Comparison of ENCODE assay signal across 20 cellular contexts in the genomic region with DNA sequence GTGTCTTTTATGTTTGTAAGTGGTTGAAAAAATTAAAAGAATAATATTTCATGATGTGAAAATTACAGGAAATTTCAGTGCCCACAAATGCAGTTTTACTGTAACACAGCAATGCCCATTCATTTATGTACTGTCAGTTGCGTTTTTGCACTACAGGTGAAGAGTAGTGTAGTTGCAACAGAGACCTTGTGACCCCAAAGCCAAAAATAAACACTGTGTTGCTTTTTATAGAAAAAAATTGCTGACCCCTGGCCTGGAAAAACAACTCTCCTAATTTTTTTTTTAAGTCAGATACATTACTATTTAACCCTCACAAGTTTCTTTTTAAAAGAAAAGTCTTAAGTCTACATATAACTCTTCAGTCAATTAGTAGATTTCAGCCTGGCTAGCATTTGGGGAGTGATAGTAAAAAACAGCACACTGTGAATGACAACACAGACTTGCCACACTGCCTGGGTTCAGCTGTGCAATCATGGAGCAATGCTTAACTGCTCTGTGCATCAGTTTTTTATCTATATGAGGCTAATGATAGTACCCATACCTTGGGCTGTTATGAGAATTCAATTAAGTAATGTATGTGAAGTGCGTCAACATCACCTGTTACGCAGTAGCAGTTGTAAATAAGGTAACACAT. TPM values are rescaled to one million over a fixed set of nuclear protein-coding genes. Genes with fewer than 3 reads are reported as not detected.
DNase-seq lines count a peak whose midpoint lies in the region; ATAC-seq, FAIRE-seq and TF ChIP-seq lines count a peak whose summit lies in the region.
"Had no signal": no experiment of that assay in that cellular context is flagged by ENCODE, and none has a peak within 500 bp of the region (broad histone marks: within the 10 kb centered on the region; RNA-seq: fewer than 3 reads in every experiment).

No MANE protein-coding gene starts in this region.

- H2AFZ ChIP-seq in HepG2 (ENCODE audit: low read length) (no peak overlapping the region), OCI-LY3 (ENCODE audit: low read depth, low read length) (no peak overlapping the region)

- in situ Hi-C loops in HepG2 (cut with HindIII; ENCODE audit: extremely low pct_ligation_motif_present, low pct_unique_long_range_greater_than_20kb) = no loop called here

- no TSS peak for BruUV-seq in HepG2 (replicated peaks; lab: Mats Ljungman, UMichigan)

- ATAC-seq in HepG2 (no peak), right lobe of liver (no peak)
- ATAC-seq in CD4-positive, alpha-beta T cell (ENCODE audit: poor library complexity) = no peak
- ATAC-seq: HCT116, K562 had no signal

- TF ChIP-seq EP300 in HepG2 (IDR thresholded peaks at IDR 0.05; ENCODE audit: low read depth in 2 of 2, low read length in 2 of 2) = peak in 1 of 2 experiments; percentile 11; a peak in 1 of 4 replicates
- TF ChIP-seq EP300 in HepG2 (CRISPR knock-in tag; IDR thresholded peaks at IDR 0.05; ENCODE audit: borderline replicate concordance) = no peak

- H3K27ac Mint-ChIP-seq in CD4-positive, alpha-beta T cell = no peak overlapping the region
- H3K27ac Mint-ChIP-seq: CD4-positive, CD25-positive, alpha-beta regulatory T cell; HFFc6 had no signal

- H3K9ac ChIP-seq in HepG2 (ENCODE audit: insufficient read depth, low read depth, low read length) (no peak overlapping the region), OCI-LY3 (ENCODE audit: low read length) (peak overlapping the region; percentile 98)

- TF ChIP-seq POLR2A in HepG2 (IDR thresholded peaks at IDR 0.05; ENCODE audit: insufficient read depth in 1 of 2, low read depth in 2 of 2, low read length in 2 of 2) (no peak), right lobe of liver (IDR thresholded peaks at IDR 0.05) (no peak)

- H4K20me1 ChIP-seq in HepG2 (ENCODE audit: insufficient read depth, low read length) (no peaks in the 10 kb centered on the region), OCI-LY3 (ENCODE audit: insufficient read depth, low read length) (no peaks in the 10 kb centered on the region)

- H3K4me1 ChIP-seq in HepG2 (ENCODE audit: insufficient read depth, low read length) = peaks cover 62% of the 10 kb centered on the region
- H3K4me1 ChIP-seq in right lobe of liver = no peaks in the 10 kb centered on the region
- peaks cover 65% of the 10 kb centered on the region for H3K4me1 ChIP-seq in OCI-LY3 (ENCODE audit: low read length)
- H3K4me1 ChIP-seq: BE2C, Caco-2 had no signal

- DNase-seq in HepG2 (ENCODE audit: low spot score) (no peak), right lobe of liver (no peak), NAMALWA (ENCODE audit: low spot score) (peak; percentile 9), kidney tubule cell (ENCODE audit: low spot score) (no peak)
- no peak for DNase-seq in CD4-positive, alpha-beta T cell
- DNase-seq: BE2C; C1 segment of cervical spinal cord; Caco-2; CD4-positive, CD25-positive, alpha-beta regulatory T cell; GDM1; GOT3; H7; HFFc6 had no signal

- no peak for TF ChIP-seq RAD21 in HepG2 (CRISPR knock-in tag; IDR thresholded peaks at IDR 0.05)

- H3K4me2 ChIP-seq in HepG2 (ENCODE audit: low read depth, low read length) (peak overlapping the region; percentile 87), OCI-LY3 (ENCODE audit: low read length) (peak overlapping the region; percentile 100)

- H3K27me3 ChIP-seq in HepG2 (ENCODE audit: control insufficient read depth in 1 of 2, insufficient read depth in 2 of 2, low read length in 2 of 2) (no peaks in the 10 kb centered on the region; a peak in 1 of 5 replicates), right lobe of liver (peaks cover under 1 to 2% of the 10 kb centered on the region in 2 donors), OCI-LY3 (ENCODE audit: low read depth, low read length) (no peaks in the 10 kb centered on the region)
- H3K27me3 ChIP-seq in CD4-positive, alpha-beta T cell (ENCODE audit: control insufficient read depth, insufficient read depth, low read length) = peaks cover 17% of the 10 kb centered on the region

- H3K9me3 ChIP-seq in HepG2 (ENCODE audit: low read length) = no peaks in the 10 kb centered on the region
- H3K9me3 ChIP-seq in right lobe of liver = no peaks in the 10 kb centered on the region
- H3K9me3 ChIP-seq in OCI-LY3 (ENCODE audit: insufficient read depth, low read length) = no peaks in the 10 kb centered on the region
- no peaks in the 10 kb centered on the region for H3K9me3 ChIP-seq in CD4-positive, alpha-beta T cell (ENCODE audit: control insufficient read depth, low read length)
- H3K9me3 ChIP-seq: BE2C, Caco-2 had no signal

- H3K79me2 ChIP-seq in HepG2 (ENCODE audit: insufficient read depth, low read length) (peaks cover 99% of the 10 kb centered on the region), OCI-LY3 (ENCODE audit: low read length) (peaks cover 90% of the 10 kb centered on the region)

- H3K4me1 Mint-ChIP-seq in CD4-positive, alpha-beta T cell (ENCODE audit: low read depth) = no peaks in the 10 kb centered on the region

- H3K36me3 ChIP-seq in HepG2 (replicated peaks in 1 of 2; ENCODE audit: control insufficient read depth in 1 of 2, insufficient read depth in 2 of 2, low read length in 2 of 2) (peaks cover 5 to 13% of the 10 kb centered on the region in 2 experiments; a peak in 4 of 5 replicates), right lobe of liver (no peaks in the 10 kb centered on the region), OCI-LY3 (replicated peaks; ENCODE audit: low read depth, low read length) (peaks cover 9% of the 10 kb centered on the region)
- H3K36me3 ChIP-seq: BE2C had no signal

- 74% methylated on average over 3 of the region's 3 CpGs for WGBS in HepG2 (ENCODE audit: low lambda C conversion rate)
- 56% methylated on average over 3 of the region's 3 CpGs for WGBS in right lobe of liver (ENCODE audit: insufficient coverage, low coverage, low lambda C conversion rate, missing lambda C conversion rate)

- no peaks in the 10 kb centered on the region for H3K36me3 Mint-ChIP-seq in CD4-positive, alpha-beta T cell (ENCODE audit: low read depth)
- H3K36me3 Mint-ChIP-seq: CD4-positive, CD25-positive, alpha-beta regulatory T cell had no signal

- intact Hi-C loops in HepG2 (cut with micrococcal nuclease; ENCODE audit: unreplicated experiment) (loop anchor here (5.0 kb wide), 2 partner anchors 83 to 128 kb away; no protein-coding TSS in a partner anchor), right lobe of liver (cut with DNase I) (no loop called here)
- intact Hi-C loops in CD4-positive, alpha-beta T cell (cut with DNase I, micrococcal nuclease) = no loop called here

- H3K4me3 ChIP-seq in HepG2 (replicated peaks in 1 of 3; ENCODE audit: insufficient read depth in 1 of 3, low read depth in 2 of 3, low read length in 3 of 3) = 0 out of 6 replicates have a peak overlapping the region, but pooled peaks of 1 of the 3 experiments have one; percentile 15
- H3K4me3 ChIP-seq in right lobe of liver = no peak overlapping the region
- H3K4me3 ChIP-seq in OCI-LY3 (ENCODE audit: low read length) = peak overlapping the region; percentile 95
- H3K4me3 ChIP-seq: K562 had no signal

- H3K27ac ChIP-seq in HepG2 (ENCODE audit: extremely low read length, insufficient read depth, low read length) = no peak overlapping the region
- H3K27ac ChIP-seq in right lobe of liver = no peak overlapping the region
- peak overlapping the region; percentile 94 for H3K27ac ChIP-seq in OCI-LY3 (ENCODE audit: low read length)
- no peak overlapping the region for H3K27ac ChIP-seq in CD4-positive, alpha-beta T cell (ENCODE audit: low read depth, low read length)

- POLR2A ChIA-PET in HepG2 (lab: Yijun Ruan, JAX) = no interaction called here
- POLR2A ChIA-PET in CD4-positive, alpha-beta T cell (lab: Charles Lee) = no interaction called here

- CTCF ChIA-PET in HepG2 (lab: Yijun Ruan, JAX; ENCODE audit: low intra/inter-chr PET ratio, low total read pairs) = no interaction called here
- CTCF ChIA-PET in CD4-positive, alpha-beta T cell (lab: Charles Lee) = no interaction called here

- TF ChIP-seq CTCF in HepG2 (CRISPR knock-in tag; IDR thresholded peaks at IDR 0.05) (no peak), right lobe of liver (IDR thresholded peaks at IDR 0.05) (no peak), OCI-LY3 (IDR thresholded peaks at IDR 0.05; ENCODE audit: low read depth, low read length) (no peak)
- TF ChIP-seq CTCF in CD4-positive, alpha-beta T cell (IDR thresholded peaks at IDR 0.05) = no peak

- H3K4me3 Mint-ChIP-seq in CD4-positive, alpha-beta T cell = no peak overlapping the region
- H3K4me3 Mint-ChIP-seq: CD4-positive, CD25-positive, alpha-beta regulatory T cell; HFFc6 had no signal

- H3K9me3 Mint-ChIP-seq in CD4-positive, alpha-beta T cell = no peaks in the 10 kb centered on the region

- peaks cover 42% of the 10 kb centered on the region for H3K27me3 Mint-ChIP-seq in CD4-positive, alpha-beta T cell

- FAIRE-seq in HepG2 (lab: Jason Lieb, UNC) = peak; percentile 26
- FAIRE-seq: GM12892, GM18507, K562 had no signal

TF ChIP-seq in HepG2, 621 proteins besides CTCF, POLR2A, EP300 and RAD21 (continues in another document):
- TF ChIP-seq SOX13 (IDR thresholded peaks at IDR 0.05) (no peak), SOX13 (CRISPR knock-in tag; conservative IDR thresholded peaks at IDR 0.05 in 1 of 2, IDR thresholded peaks at IDR 0.05 in 1 of 2) (peak in 1 of 2 experiments; percentile 23; a peak in 1 of 4 replicates), ZFY (CRISPR knock-in tag; IDR thresholded peaks at IDR 0.05) (no peak)

RNA-seq across cellular contexts. Expression of gene KLHL14, which starts 8.1 kb away (rescaled TPM):
- total RNA-seq in HepG2 (2016; rRNA removed; fragmentation: Illumina TruSeq; extraction: Trizol) (41.8 and 55.3 TPM in 2 replicates), right lobe of liver (under 1 TPM in 2 of 6 experiments, not detected in 4; 0.09 to 0.24 TPM)
- 4.2 and 4.5 TPM in 2 replicates for total RNA-seq in HepG2 (2016; cell fraction: cytosol; rRNA removed; fragmentation: Illumina TruSeq; extraction: Trizol; ENCODE audit: low read depth)
- total RNA-seq in HepG2 (2016; cell fraction: insoluble cytoplasmic fraction; rRNA removed; fragmentation: Illumina TruSeq; extraction: Trizol) = 41.6 and 49.3 TPM in 2 replicates
- 16.6 and 19.2 TPM in 2 replicates for total RNA-seq in HepG2 (2016; cell fraction: membrane; rRNA removed; fragmentation: Illumina TruSeq; extraction: Trizol)
- 59.9 and 65.4 TPM in 2 replicates for total RNA-seq in HepG2 (2016; cell fraction: nucleus; rRNA removed; fragmentation: Illumina TruSeq; extraction: Trizol)
- 14.5 and 16.0 TPM in 2 replicates for polyA plus RNA-seq in HepG2 (2011; rRNA removed)
- polyA plus RNA-seq in HepG2 (2011; cell fraction: cytosol; rRNA removed) = 8.1 and 12.2 TPM in 2 replicates
- polyA plus RNA-seq in HepG2 (2011; cell fraction: nucleus; rRNA removed) = 25.8 and 30.8 TPM in 2 replicates
- polyA plus RNA-seq in HepG2 (2012) = 19.2 and 24.1 TPM in 2 replicates
- 1.3 and 1.6 TPM in 2 replicates for polyA plus RNA-seq in HepG2 (2016; cell fraction: cytosol; fragmentation: Illumina TruSeq; extraction: Trizol; ENCODE audit: low read depth)
- 42.4 and 43.4 TPM in 2 replicates for polyA plus RNA-seq in HepG2 (2016; cell fraction: insoluble cytoplasmic fraction; fragmentation: Illumina TruSeq; extraction: Trizol; ENCODE audit: low read depth)
- polyA plus RNA-seq in HepG2 (2016; cell fraction: membrane; fragmentation: Illumina TruSeq; extraction: Trizol; ENCODE audit: low read depth) = 5.6 and 6.2 TPM in 2 replicates
- polyA plus RNA-seq in HepG2 (2016; cell fraction: nucleus; fragmentation: Illumina TruSeq; extraction: Trizol; ENCODE audit: insufficient read depth, low read depth) = 60.0 and 63.2 TPM in 2 replicates
- polyA minus RNA-seq in HepG2 (2011; rRNA and poly(A)+ RNA removed; ENCODE audit: low replicate concordance) = 122 TPM in 1 of 2 replicates, not detected in the other
- polyA minus RNA-seq in HepG2 (2011; cell fraction: cytosol; rRNA and poly(A)+ RNA removed) = 19.7 and 21.2 TPM in 2 replicates
- polyA minus RNA-seq in HepG2 (2011; cell fraction: nucleus; rRNA and poly(A)+ RNA removed) = 72.0 and 78.8 TPM in 2 replicates
- total RNA-seq in CD4-positive, alpha-beta T cell = not detected
- total RNA-seq: A172; Caco-2; CD4-positive, CD25-positive, alpha-beta regulatory T cell; HFFc6; HT-29; K562 had no signal
- polyA plus RNA-seq: K562 had no signal

Comparison
In these comparisons a context has a peak if more than half of its experiments do, and no peak if none do; other contexts are left out.
1. RNA of gene KLHL14, which starts 8.1 kb away (total RNA-seq): 4.2 to 65.4 TPM in HepG2; 0.09 to 0.24 TPM in right lobe of liver and not detected in CD4-positive, alpha-beta T cell; every median in the first group is over 4 times any median in the second.